19 cellular contexts compared by ENCODE assay signal in genomic region chr11:67433536-67434394, GRCh38. TPM values are rescaled to one million over a fixed set of nuclear protein-coding genes. Genes with fewer than 3 reads are reported as not detected.
DNase-seq lines count a peak whose midpoint lies in the region; ATAC-seq, FAIRE-seq and TF ChIP-seq lines count a peak whose summit lies in the region.
"Had no signal": no experiment of that assay in that cellular context is flagged by ENCODE, and none has a peak within 500 bp of the region (broad histone marks: within the 10 kb centered on the region; RNA-seq: fewer than 3 reads in every experiment).

No MANE protein-coding gene starts in this region.

- peaks cover 10% of the 10 kb centered on the region for H3K36me3 Mint-ChIP-seq in CD4-positive, CD25-positive, alpha-beta regulatory T cell
- peaks cover 61% of the 10 kb centered on the region for H3K36me3 Mint-ChIP-seq in activated CD4-positive, alpha-beta memory T cell treated with anti-CD3 and anti-CD28 coated beads, Interleukin-2, amount 10 ng/mL, durations not matched to agents 7 days and 5 days (ENCODE audit: low read depth)
- H3K36me3 Mint-ChIP-seq in naive B cell: peaks cover 7 to 16% of the 10 kb centered on the region in 2 donors

- H3K9me3 Mint-ChIP-seq in CD4-positive, CD25-positive, alpha-beta regulatory T cell: no peaks in the 10 kb centered on the region
- H3K9me3 Mint-ChIP-seq in activated CD4-positive, alpha-beta memory T cell treated with anti-CD3 and anti-CD28 coated beads, Interleukin-2, amount 10 ng/mL, durations not matched to agents 7 days and 5 days: no peaks in the 10 kb centered on the region
- H3K9me3 Mint-ChIP-seq in naive B cell: no peaks in the 10 kb centered on the region
- H3K9me3 Mint-ChIP-seq: HFFc6 had no signal

- H3K27me3 Mint-ChIP-seq in CD4-positive, CD25-positive, alpha-beta regulatory T cell: no peaks in the 10 kb centered on the region
- H3K27me3 Mint-ChIP-seq in activated CD4-positive, alpha-beta memory T cell treated with anti-CD3 and anti-CD28 coated beads, Interleukin-2, amount 10 ng/mL, durations not matched to agents 7 days and 5 days: no peaks in the 10 kb centered on the region
- no peaks in the 10 kb centered on the region for H3K27me3 Mint-ChIP-seq in naive B cell

- TF ChIP-seq CTCF in vagina (IDR thresholded peaks at IDR 0.05): no peak

- DNase-seq in CD4-positive, CD25-positive, alpha-beta regulatory T cell: no peak
- DNase-seq in GM12892 (ENCODE audit: insufficient read length) (no peak), naive B cell (no peak), vagina (ENCODE audit: extremely low spot score in 2 of 2) (no peak), NCI-H2107 (lab: John Stamatoyannopoulos, UW) (no peak)
- no peak for DNase-seq in activated CD4-positive, alpha-beta memory T cell treated with anti-CD3 and anti-CD28 coated beads, Interleukin-2, amount 10 ng/mL, durations not matched to agents 7 days and 5 days
- DNase-seq: head of caudate nucleus, HFFc6, NCI-H1105, NCI-H524 had no signal

- peak; percentile 75 for FAIRE-seq in GM12892 (lab: Jason Lieb, UNC)
- FAIRE-seq: endothelial cell of umbilical vein, TTC549 had no signal

- no peak; the same call in 1 of the 2 replicates for TF ChIP-seq POLR2A in GM12892 (IDR thresholded peaks at IDR 0.05; ENCODE audit: low read depth, low read length)
- no peak for TF ChIP-seq POLR2A in vagina (IDR thresholded peaks at IDR 0.05)

- peak overlapping the region; percentile 42 to 80 (median 52) for H3K27ac Mint-ChIP-seq in CD4-positive, CD25-positive, alpha-beta regulatory T cell
- peak overlapping the region; percentile 73 for H3K27ac Mint-ChIP-seq in activated CD4-positive, alpha-beta memory T cell treated with anti-CD3 and anti-CD28 coated beads, Interleukin-2, amount 10 ng/mL, durations not matched to agents 7 days and 5 days
- peak overlapping the region in 4 of 6 donors; percentile 32 to 76 (median 54) for H3K27ac Mint-ChIP-seq in naive B cell
- H3K27ac Mint-ChIP-seq: HFFc6 had no signal

- H3K4me1 ChIP-seq in CD4-positive, CD25-positive, alpha-beta regulatory T cell (ENCODE audit: control insufficient read depth, insufficient read depth, low read length, poor library complexity, severe bottlenecking): peaks cover 77% of the 10 kb centered on the region
- peaks cover 41% of the 10 kb centered on the region for H3K4me1 ChIP-seq in vagina

- H3K27me3 ChIP-seq in CD4-positive, CD25-positive, alpha-beta regulatory T cell (ENCODE audit: control insufficient read depth, insufficient read depth, low read length): no peaks in the 10 kb centered on the region
- H3K27me3 ChIP-seq in vagina: no peaks in the 10 kb centered on the region
- H3K27me3 ChIP-seq: cardiac muscle cell, right atrium auricular region had no signal

- no peaks in the 10 kb centered on the region for H3K9me3 ChIP-seq in CD4-positive, CD25-positive, alpha-beta regulatory T cell (ENCODE audit: control insufficient read depth in 2 of 2, low read length in 2 of 2)
- H3K9me3 ChIP-seq in vagina: no peaks in the 10 kb centered on the region
- H3K9me3 ChIP-seq: right atrium auricular region had no signal

- CTCF ChIA-PET in activated CD4-positive, alpha-beta memory T cell treated with anti-CD3 and anti-CD28 coated beads, Interleukin-2, amount 10 ng/mL, durations not matched to agents 7 days and 5 days (lab: Charles Lee): interaction anchor here (1.1 kb wide), 1 partner anchor 9 kb away, joined by 3 read pairs; no protein-coding TSS in a partner anchor

- peaks cover 0 to 74% (median 21%) of the 10 kb centered on the region in 4 donors for H3K4me1 Mint-ChIP-seq in CD4-positive, CD25-positive, alpha-beta regulatory T cell
- peaks cover 65% of the 10 kb centered on the region for H3K4me1 Mint-ChIP-seq in activated CD4-positive, alpha-beta memory T cell treated with anti-CD3 and anti-CD28 coated beads, Interleukin-2, amount 10 ng/mL, durations not matched to agents 7 days and 5 days
- H3K4me1 Mint-ChIP-seq in naive B cell: peaks cover 31 to 64% (median 56%) of the 10 kb centered on the region in 3 donors

- POLR2A ChIA-PET in activated CD4-positive, alpha-beta memory T cell treated with anti-CD3 and anti-CD28 coated beads, Interleukin-2, amount 10 ng/mL, durations not matched to agents 7 days and 5 days (lab: Charles Lee): interaction anchor here (1.1 to 15.2 kb wide), 10 partner anchors 9 to 81 kb away, joined by 3 to 361 read pairs (median 9); partner anchors contain the start of genes PPP1CA, TBC1D10C and TMEM134

- peaks cover 23% of the 10 kb centered on the region for H3K36me3 ChIP-seq in CD4-positive, CD25-positive, alpha-beta regulatory T cell (ENCODE audit: control insufficient read depth, insufficient read depth, low read length)
- H3K36me3 ChIP-seq in vagina: peaks cover 0 to 43% of the 10 kb centered on the region in 2 donors

- no peak overlapping the region for H3K4me3 ChIP-seq in CD4-positive, CD25-positive, alpha-beta regulatory T cell (ENCODE audit: low read depth, low read length)
- no peak overlapping the region for H3K4me3 ChIP-seq in vagina
- H3K4me3 ChIP-seq: cardiac muscle cell, right atrium auricular region had no signal

- ATAC-seq in CD4-positive, CD25-positive, alpha-beta regulatory T cell (ENCODE audit: low read depth in 2 of 2): no peak
- ATAC-seq in naive B cell (ENCODE audit: low read depth in 2 of 2) (no peak), HG02973 (IDR thresholded peaks at IDR 0.05; ENCODE audit: unreplicated experiment) (no peak), GM21390 (IDR thresholded peaks at IDR 0.05; ENCODE audit: unreplicated experiment) (no peak)
- ATAC-seq: Right ventricle myocardium inferior had no signal

- intact Hi-C loops in vagina (cut with DNase I): no loop called here

- peak overlapping the region; percentile 61 to 87 (median 76) for H3K4me3 Mint-ChIP-seq in CD4-positive, CD25-positive, alpha-beta regulatory T cell
- peak overlapping the region; percentile 94 for H3K4me3 Mint-ChIP-seq in activated CD4-positive, alpha-beta memory T cell treated with anti-CD3 and anti-CD28 coated beads, Interleukin-2, amount 10 ng/mL, durations not matched to agents 7 days and 5 days
- peak overlapping the region; percentile 47 to 96 (median 64) for H3K4me3 Mint-ChIP-seq in naive B cell
- H3K4me3 Mint-ChIP-seq: HFFc6 had no signal

- H3K27ac ChIP-seq in CD4-positive, CD25-positive, alpha-beta regulatory T cell (ENCODE audit: insufficient read depth, low read length, poor library complexity, severe bottlenecking): peak overlapping the region; percentile 94
- no peak overlapping the region for H3K27ac ChIP-seq in vagina
- H3K27ac ChIP-seq: C4-2B, cardiac muscle cell, right atrium auricular region had no signal

RNA-seq across cellular contexts. Expression of gene PTPRCAP, which starts 3.7 kb away (rescaled TPM):
- 291 TPM for total RNA-seq in CD4-positive, CD25-positive, alpha-beta regulatory T cell
- polyA plus RNA-seq in CD4-positive, CD25-positive, alpha-beta regulatory T cell: 1,000 to 10,000 TPM in 1 of 4 donors, 100 to 1,000 TPM in 3; 829 to 1,084 (median 978) TPM
- 24.9 TPM for polyA plus RNA-seq in GM12892 (2012; ENCODE audit: missing spikeins)
- 100 to 1,000 TPM; 398 to 401 TPM for total RNA-seq in activated CD4-positive, alpha-beta memory T cell treated with anti-CD3 and anti-CD28 coated beads, Interleukin-2, amount 10 ng/mL, durations not matched to agents 7 days and 5 days
- polyA plus RNA-seq in naive B cell (ENCODE audit: low read depth in 6 of 6): 1,000 to 10,000 TPM in 3 of 6 donors, 100 to 1,000 TPM in 3; 953 to 1,146 (median 1,009) TPM
- total RNA-seq in vagina: 18.2 TPM
- total RNA-seq: endothelial cell of umbilical vein had no signal

RNA-seq across cellular contexts. Expression of gene RPS6KB2, which starts 5.5 kb away (rescaled TPM):
- 66.0 TPM for total RNA-seq in CD4-positive, CD25-positive, alpha-beta regulatory T cell
- polyA plus RNA-seq in CD4-positive, CD25-positive, alpha-beta regulatory T cell: 10 to 100 TPM; 44.4 to 61.5 (median 50.3) TPM
- 37.8 TPM for polyA plus RNA-seq in GM12892 (2012; ENCODE audit: missing spikeins)
- 10 to 100 TPM; 56.9 to 57.1 TPM for total RNA-seq in activated CD4-positive, alpha-beta memory T cell treated with anti-CD3 and anti-CD28 coated beads, Interleukin-2, amount 10 ng/mL, durations not matched to agents 7 days and 5 days
- 10 to 100 TPM; 37.9 to 54.7 (median 50.0) TPM for polyA plus RNA-seq in naive B cell (ENCODE audit: low read depth in 6 of 6)
- total RNA-seq in vagina: 50.6 TPM

RNA-seq across cellular contexts. Expression of gene CORO1B, which starts 9.5 kb away (rescaled TPM):
- 70.5 TPM for total RNA-seq in CD4-positive, CD25-positive, alpha-beta regulatory T cell
- 100 to 1,000 TPM in 1 of 4 donors, 10 to 100 TPM in 3; 46.8 to 109 (median 72.8) TPM for polyA plus RNA-seq in CD4-positive, CD25-positive, alpha-beta regulatory T cell
- polyA plus RNA-seq in GM12892 (2012; ENCODE audit: missing spikeins): 18.3 TPM
- 100 to 1,000 TPM; 192 to 196 TPM for total RNA-seq in activated CD4-positive, alpha-beta memory T cell treated with anti-CD3 and anti-CD28 coated beads, Interleukin-2, amount 10 ng/mL, durations not matched to agents 7 days and 5 days
- polyA plus RNA-seq in naive B cell (ENCODE audit: low read depth in 6 of 6): 1 to 10 TPM; 6.5 to 9.9 (median 8.7) TPM
- total RNA-seq in vagina: 70.7 TPM

RNA-seq across cellular contexts. Expression of gene CARNS1, which starts 18.3 kb away (rescaled TPM):
- 7.8 TPM for total RNA-seq in CD4-positive, CD25-positive, alpha-beta regulatory T cell
- 1 to 10 TPM in 2 of 4 donors, under 1 TPM in 2; 0.63 to 2.3 (median 1.1) TPM for polyA plus RNA-seq in CD4-positive, CD25-positive, alpha-beta regulatory T cell
- 0.28 TPM for polyA plus RNA-seq in GM12892 (2012; ENCODE audit: missing spikeins)
- 1 to 10 TPM in 1 of 2 experiments, under 1 TPM in 1; 0.76 to 1.1 TPM for total RNA-seq in activated CD4-positive, alpha-beta memory T cell treated with anti-CD3 and anti-CD28 coated beads, Interleukin-2, amount 10 ng/mL, durations not matched to agents 7 days and 5 days
- 1 to 10 TPM in 5 of 6 donors, under 1 TPM in 1; 0.80 to 2.9 (median 1.7) TPM for polyA plus RNA-seq in naive B cell (ENCODE audit: low read depth in 6 of 6)
- total RNA-seq in vagina: 1.7 TPM

RNA-seq across cellular contexts. Expression of gene GPR152, which starts 18.8 kb away (rescaled TPM):
- total RNA-seq in CD4-positive, CD25-positive, alpha-beta regulatory T cell: not detected
- polyA plus RNA-seq in CD4-positive, CD25-positive, alpha-beta regulatory T cell: under 1 TPM; 0.13 to 0.84 (median 0.35) TPM
- 0.19 TPM for polyA plus RNA-seq in GM12892 (2012; ENCODE audit: missing spikeins)
- total RNA-seq in activated CD4-positive, alpha-beta memory T cell treated with anti-CD3 and anti-CD28 coated beads, Interleukin-2, amount 10 ng/mL, durations not matched to agents 7 days and 5 days: not detected
- 1 to 10 TPM in 5 of 6 donors, not detected in 1; 1.1 to 2.5 (median 1.7) TPM for polyA plus RNA-seq in naive B cell (ENCODE audit: low read depth in 6 of 6)
- not detected for total RNA-seq in vagina
- total RNA-seq: cardiac muscle cell, endothelial cell of umbilical vein, HFFc6, myocyte, right atrium auricular region, Right ventricle myocardium inferior had no signal
- polyA plus RNA-seq: cardiac muscle cell, endothelial cell of umbilical vein had no signal

Comparison
In these comparisons a context has a peak if more than half of its experiments do, and no peak if none do; other contexts are left out.
1. RNA of gene PTPRCAP, which starts 3.7 kb away (total RNA-seq): 398 to 401 TPM in activated CD4-positive, alpha-beta memory T cell treated with anti-CD3 and anti-CD28 coated beads, Interleukin-2, amount 10 ng/mL, durations not matched to agents 7 days and 5 days and 291 TPM in CD4-positive, CD25-positive, alpha-beta regulatory T cell (single experiment); 18.2 TPM in vagina (single experiment); every median in the first group is over 10 times any median in the second.
2. Peak in every context shown above with its lines, with median percentiles within 50 percentile points of each other: H3K27ac Mint-ChIP-seq and H3K4me3 Mint-ChIP-seq.